20 cellular contexts compared by ENCODE assay signal in the genomic region with DNA sequence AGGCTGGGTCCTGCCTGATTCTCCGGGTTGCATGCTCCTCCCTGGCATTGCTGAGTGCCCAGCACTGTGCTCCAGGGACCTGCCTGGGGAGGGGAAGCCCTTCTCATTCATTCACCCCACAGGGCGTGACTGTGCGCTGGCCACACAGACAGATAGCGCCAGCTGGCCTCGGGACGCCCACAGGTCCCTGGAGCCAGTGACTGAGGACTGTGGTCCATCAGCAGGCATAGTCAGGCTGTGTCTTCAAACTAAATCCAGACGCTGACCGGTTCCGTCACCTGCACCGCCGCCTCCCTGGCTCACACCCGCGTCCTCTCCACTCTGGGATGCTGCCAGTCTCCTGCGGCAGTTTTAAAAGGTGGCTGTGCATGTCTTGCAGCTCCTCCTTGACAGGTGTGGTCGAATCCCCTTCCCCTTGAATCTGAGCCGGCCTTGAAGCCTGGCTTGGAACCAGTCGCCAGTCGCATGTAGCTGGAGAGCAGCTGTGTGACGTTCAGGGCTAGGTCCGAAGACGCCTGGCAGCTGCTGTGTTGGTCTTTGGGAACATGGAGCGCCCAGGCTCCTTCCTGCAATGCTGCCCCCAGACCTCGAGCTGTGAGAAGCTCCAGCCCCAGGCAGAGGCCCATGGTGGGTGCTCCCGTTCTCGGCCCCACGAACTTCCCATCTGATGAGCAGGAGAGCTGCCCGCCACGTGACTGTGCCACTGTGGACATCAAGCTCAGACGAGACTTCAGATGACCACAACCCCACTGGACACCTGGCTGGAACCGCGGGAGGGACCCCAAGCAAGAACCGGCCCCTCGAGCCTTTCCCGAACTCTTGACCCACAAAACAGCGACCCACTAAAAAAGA.
"Had no signal": no experiment of that assay in that cellular context is flagged by ENCODE, and none has a peak within 500 bp of the region (broad histone marks: within the 10 kb centered on the region; RNA-seq: fewer than 3 reads in every experiment).

No MANE protein-coding gene starts in this region.

- H3K4me3 ChIP-seq: esophagus squamous epithelium, hepatocyte, mucosa of descending colon, neural progenitor cell, prostate gland, right lobe of liver, stomach, thoracic aorta, transverse colon had no signal

- H3K27ac ChIP-seq: esophagus squamous epithelium, foreskin keratinocyte, hepatocyte, neural progenitor cell, parathyroid adenoma, prostate gland, right lobe of liver, stomach, thoracic aorta, transverse colon had no signal

- H3K36me3 ChIP-seq: esophagus squamous epithelium, neural progenitor cell, prostate gland, right lobe of liver, stomach, thoracic aorta, transverse colon had no signal

- H3K27me3 ChIP-seq: foreskin keratinocyte, right lobe of liver had no signal

- H3K79me2 ChIP-seq: hepatocyte, parathyroid adenoma had no signal

- DNase-seq: effector memory CD4-positive, alpha-beta T cell; esophagus squamous epithelium; foreskin keratinocyte; head of caudate nucleus; kidney glomerular epithelial cell; mucosa of descending colon; occipital lobe; right lobe of liver; stimulated activated CD4-positive, alpha-beta T cell treated with anti-CD3 and anti-CD28 coated beads, Interleukin-2, amount 100 ng/mL, for 24 hours; stimulated activated CD4-positive, alpha-beta T cell treated with anti-CD3 and anti-CD28 coated beads, Interleukin-4, amount 100 ng/mL, for 4 hours; stimulated activated naive B cell treated with anti-CD40 and anti-IgM and Interleukin-4, amounts not matched to agents 10 μg/mL and 1 μg/mL and 100 μg/mL, for 72 hours; stomach; transverse colon had no signal

- H3K4me1 ChIP-seq: foreskin keratinocyte, parathyroid adenoma, prostate gland, right lobe of liver, stomach, transverse colon had no signal

- H3K9ac ChIP-seq: neural progenitor cell, parathyroid adenoma had no signal

- H3K4me2 ChIP-seq: hepatocyte, neural progenitor cell had no signal

- H3K9me3 ChIP-seq: esophagus squamous epithelium, mucosa of descending colon, prostate gland, right lobe of liver, stomach, thoracic aorta, transverse colon had no signal

- ATAC-seq: foreskin keratinocyte; left lobe of liver; mucosa of descending colon; natural killer cell treated with Interleukin-12 subunit alpha and Interleukin-12 subunit beta and Interleukin-15 and Interleukin-18, amount 100 ng/mL, for 72 hours; right lobe of liver; stimulated activated naive B cell treated with anti-CD40 and anti-IgM and Interleukin-4, amounts not matched to agents 10 μg/mL and 1 μg/mL and 100 μg/mL, for 72 hours had no signal

- H2AFZ ChIP-seq: hepatocyte, neural progenitor cell, parathyroid adenoma had no signal
